Comparison of ENCODE assay signal across 1 cellular context in the genomic region with DNA sequence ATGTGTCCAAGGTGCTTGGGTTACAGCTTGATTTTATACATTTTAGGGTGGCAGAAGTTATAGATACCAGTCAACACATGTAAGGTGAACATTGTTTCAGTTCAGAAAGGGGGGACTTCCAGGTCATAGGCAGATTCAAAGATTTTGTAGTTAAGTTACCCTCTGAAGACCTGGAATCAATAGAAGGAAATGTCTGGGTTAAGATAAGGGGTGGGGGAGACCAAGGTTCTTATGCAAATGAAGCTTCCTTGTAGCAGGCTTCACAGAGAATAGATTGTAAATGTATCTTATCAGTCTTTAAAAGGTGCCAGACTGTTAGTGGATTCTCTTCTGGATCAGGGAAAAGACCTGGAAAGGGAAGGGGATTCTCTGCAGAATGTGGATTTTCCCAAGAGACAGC.
TF ChIP-seq lines count a peak whose summit lies in the region.

No MANE protein-coding gene starts in this region.

TF ChIP-seq in H1, 55 proteins besides CTCF, POLR2A, EP300 and RAD21 (continued from another document):
- peak; percentile 25 for TF ChIP-seq CHD7 (IDR thresholded peaks at IDR 0.05; ENCODE audit: insufficient replicate concordance, low read length)
